14 cellular contexts compared by ENCODE assay signal in genomic region chr1:6378096-6378746, GRCh38. TPM values are rescaled to one million over a fixed set of nuclear protein-coding genes. Genes with fewer than 3 reads are reported as not detected.
DNase-seq lines count a peak whose midpoint lies in the region; ATAC-seq and TF ChIP-seq lines count a peak whose summit lies in the region.
"Had no signal": no experiment of that assay in that cellular context is flagged by ENCODE, and none has a peak within 500 bp of the region (broad histone marks: within the 10 kb centered on the region; RNA-seq: fewer than 3 reads in every experiment).

No MANE protein-coding gene starts in this region.

- TF ChIP-seq CTCF in BE2C (IDR thresholded peaks at IDR 0.05; ENCODE audit: low read depth, low read length) = peak; percentile 51
- peak; percentile 32 to 48 (median 48); a peak in 5 of 6 replicates for TF ChIP-seq CTCF in HCT116 (IDR thresholded peaks at IDR 0.05 in 2 of 3, conservative IDR thresholded peaks at IDR 0.05 in 1 of 3; ENCODE audit: borderline replicate concordance in 1 of 3, insufficient read depth in 1 of 3, low read depth in 2 of 3, low read length in 2 of 3)
- peak; percentile 36; the same call in 1 of the 2 replicates for TF ChIP-seq CTCF in PC-3 (conservative IDR thresholded peaks at IDR 0.05; ENCODE audit: low read depth, low read length)
- no peak for TF ChIP-seq CTCF in CD8-positive, alpha-beta T cell (IDR thresholded peaks at IDR 0.05)

- no peaks in the 10 kb centered on the region; the same call in 1 of the 2 replicates for H3K4me1 ChIP-seq in BE2C
- peaks cover 13 to 19% of the 10 kb centered on the region in 2 experiments for H3K4me1 ChIP-seq in HCT116 (ENCODE audit: control insufficient read depth in 1 of 2, insufficient read depth in 2 of 2, low read length in 2 of 2)
- H3K4me1 ChIP-seq in PC-3 (ENCODE audit: insufficient read depth, low read length) = no peaks in the 10 kb centered on the region
- peaks cover 4% of the 10 kb centered on the region for H3K4me1 ChIP-seq in CD8-positive, alpha-beta T cell (ENCODE audit: insufficient read depth, low read length)
- H3K4me1 ChIP-seq: parathyroid adenoma had no signal

- peak overlapping the region; percentile 31; the same call in 1 of the 2 replicates for H3K27ac ChIP-seq in HCT116 (ENCODE audit: low read depth, low read length)
- no peak overlapping the region for H3K27ac ChIP-seq in PC-3 (ENCODE audit: low read length)
- H3K27ac ChIP-seq in CD8-positive, alpha-beta T cell (ENCODE audit: low read depth, low read length) = no peak overlapping the region
- H3K27ac ChIP-seq: parathyroid adenoma had no signal

- H2AFZ ChIP-seq in HCT116 (ENCODE audit: low read depth, low read length, poor library complexity, severe bottlenecking) = no peak overlapping the region
- H2AFZ ChIP-seq in PC-3 (ENCODE audit: low read length) = no peak overlapping the region
- H2AFZ ChIP-seq: parathyroid adenoma had no signal

- no peaks in the 10 kb centered on the region; the same call in 1 of the 2 replicates for H4K20me1 ChIP-seq in HCT116 (ENCODE audit: insufficient read depth)
- peaks cover 23% of the 10 kb centered on the region; the same call in 1 of the 2 replicates for H4K20me1 ChIP-seq in PC-3 (ENCODE audit: low read length)

- H3K79me2 ChIP-seq in HCT116 (ENCODE audit: insufficient read depth, low read length) (peaks cover 87% of the 10 kb centered on the region), PC-3 (ENCODE audit: low read length) (peaks cover 87% of the 10 kb centered on the region)
- H3K79me2 ChIP-seq: parathyroid adenoma had no signal

- no peaks in the 10 kb centered on the region for H3K9me3 Mint-ChIP-seq in CD8-positive, alpha-beta T cell

- no peaks in the 10 kb centered on the region for H3F3A ChIP-seq in PC-3 (ENCODE audit: low read length, unreplicated experiment)

- peak; percentile 72 for DNase-seq in BE2C
- no peak for DNase-seq in HCT116 (ENCODE audit: low read depth, low spot score)
- DNase-seq in PC-3 = no peak
- DNase-seq in erythroblast (lab: John Stamatoyannopoulos, UW) = peak; percentile 26 to 34
- no peak for DNase-seq in CD8-positive, alpha-beta T cell
- no peak for DNase-seq in nucleus accumbens (lab: John Stamatoyannopoulos, UW)
- DNase-seq in GM03348 (ENCODE audit: low spot score) = no peak
- DNase-seq: AML-193; GF-D8; stimulated activated naive B cell treated with anti-CD40 and anti-IgM and Interleukin-4, amounts not matched to agents 10 μg/mL and 1 μg/mL and 100 μg/mL, for 72 hours had no signal

- H3K4me2 ChIP-seq in HCT116 (ENCODE audit: low read length) (peak overlapping the region; percentile 43), PC-3 (ENCODE audit: low read length) (no peak overlapping the region)

- H3K27me3 ChIP-seq in BE2C (no peaks in the 10 kb centered on the region), HCT116 (ENCODE audit: insufficient read depth, low read length) (no peaks in the 10 kb centered on the region), PC-3 (ENCODE audit: low read length) (no peaks in the 10 kb centered on the region)
- H3K27me3 ChIP-seq in CD8-positive, alpha-beta T cell (ENCODE audit: insufficient read depth, low read length) = no peaks in the 10 kb centered on the region

- H3K4me3 ChIP-seq in BE2C (ENCODE audit: low read depth, low read length) (no peak overlapping the region), HCT116 (replicated peaks in 1 of 2; ENCODE audit: low read depth in 1 of 2, low read length in 2 of 2) (no peak overlapping the region), PC-3 (ENCODE audit: low read length) (no peak overlapping the region)
- H3K4me3 ChIP-seq in CD8-positive, alpha-beta T cell (ENCODE audit: low read depth, low read length) = no peak overlapping the region

- CTCF ChIA-PET in HCT116 (lab: Charles Lee) = interaction anchor here (0.7 to 2.4 kb wide), 3 partner anchors 15 to 45 kb away, joined by 3 to 8 read pairs (median 4); no protein-coding TSS in a partner anchor
- CTCF ChIA-PET in PC-3 (lab: Charles Lee) = no interaction called here
- CTCF ChIA-PET in CD8-positive, alpha-beta T cell (lab: Charles Lee) = interaction anchor here (1.8 kb wide), 1 partner anchor 132 kb away, joined by 5 read pairs; no protein-coding TSS in a partner anchor

- H3K36me3 Mint-ChIP-seq in CD8-positive, alpha-beta T cell = no peaks in the 10 kb centered on the region

- no peak overlapping the region for H3K27ac Mint-ChIP-seq in CD8-positive, alpha-beta T cell
- H3K27ac Mint-ChIP-seq: mesothelial cell of epicardium; stimulated activated naive B cell treated with anti-CD40 and anti-IgM and Interleukin-4, amounts not matched to agents 10 μg/mL and 1 μg/mL and 100 μg/mL, for 72 hours had no signal

- H3K27me3 Mint-ChIP-seq in CD8-positive, alpha-beta T cell (ENCODE audit: low read depth) = no peaks in the 10 kb centered on the region
- H3K27me3 Mint-ChIP-seq: stimulated activated naive B cell treated with anti-CD40 and anti-IgM and Interleukin-4, amounts not matched to agents 10 μg/mL and 1 μg/mL and 100 μg/mL, for 72 hours had no signal

- RAD21 ChIA-PET in HCT116 (lab: Charles Lee; ENCODE audit: low non-redundant PET in 1 of 2, low total read pairs in 2 of 2, uncharacterized antibody in 2 of 2, unreplicated experiment in 2 of 2) = interaction anchor here in 1 of 2 experiments (0.6 to 1.4 kb wide), 2 partner anchors 11 to 15 kb away, joined by 3 read pairs; partner anchors contain the start of gene ACOT7

- TF ChIP-seq POLR2A in HCT116 (IDR thresholded peaks at IDR 0.05; ENCODE audit: borderline replicate concordance, extremely low read depth, insufficient read depth, insufficient read length) (no peak), erythroblast (IDR thresholded peaks at IDR 0.05; ENCODE audit: low read length) (no peak)

- H3K9ac ChIP-seq in HCT116 (ENCODE audit: low read length) = 0 out of 2 replicates have a peak overlapping the region, but pooled peaks have one; percentile 19
- H3K9ac ChIP-seq in PC-3 (ENCODE audit: low read length) = no peak overlapping the region
- H3K9ac ChIP-seq: parathyroid adenoma had no signal

- BruUV-seq in HCT116 (replicated peaks; lab: Mats Ljungman, UMichigan) (no TSS peak), PC-3 (replicated peaks; lab: Mats Ljungman, UMichigan) (no TSS peak)

- H3K9me3 ChIP-seq in BE2C (no peaks in the 10 kb centered on the region), HCT116 (ENCODE audit: control insufficient read depth in 1 of 2, insufficient read depth in 1 of 2, low read depth in 1 of 2, low read length in 2 of 2) (no peaks in the 10 kb centered on the region), PC-3 (ENCODE audit: low read length) (no peaks in the 10 kb centered on the region)
- H3K9me3 ChIP-seq in CD8-positive, alpha-beta T cell (ENCODE audit: low read length) = no peaks in the 10 kb centered on the region

- no peak; the same call in 1 of the 2 replicates for TF ChIP-seq RAD21 in HCT116 (IDR thresholded peaks at IDR 0.05; ENCODE audit: low read depth)

- no peak overlapping the region for H3K4me3 Mint-ChIP-seq in CD8-positive, alpha-beta T cell
- H3K4me3 Mint-ChIP-seq: mesothelial cell of epicardium; stimulated activated naive B cell treated with anti-CD40 and anti-IgM and Interleukin-4, amounts not matched to agents 10 μg/mL and 1 μg/mL and 100 μg/mL, for 72 hours had no signal

- H3K9me2 ChIP-seq in HCT116 (ENCODE audit: insufficient read depth) = no peaks in the 10 kb centered on the region
- H3K9me2 ChIP-seq in PC-3 (replicated peaks; ENCODE audit: low read length) = no peaks in the 10 kb centered on the region

- no peaks in the 10 kb centered on the region for H3K4me1 Mint-ChIP-seq in CD8-positive, alpha-beta T cell (ENCODE audit: low read depth)
- H3K4me1 Mint-ChIP-seq: mesothelial cell of epicardium; stimulated activated naive B cell treated with anti-CD40 and anti-IgM and Interleukin-4, amounts not matched to agents 10 μg/mL and 1 μg/mL and 100 μg/mL, for 72 hours had no signal

- ATAC-seq in HCT116 (peak; percentile 94), PC-3 (peak; percentile 51; the same call in 1 of the 2 replicates), GM18873 (IDR thresholded peaks at IDR 0.05; ENCODE audit: low FRiP score, unreplicated experiment) (no peak)
- no peak for ATAC-seq in CD8-positive, alpha-beta T cell
- ATAC-seq: stimulated activated naive B cell treated with anti-CD40 and anti-IgM and Interleukin-4, amounts not matched to agents 10 μg/mL and 1 μg/mL and 100 μg/mL, for 72 hours had no signal

- POLR2A ChIA-PET in HCT116 (lab: Charles Lee) = no interaction called here
- POLR2A ChIA-PET in PC-3 (lab: Charles Lee; ENCODE audit: unreplicated experiment) = no interaction called here
- POLR2A ChIA-PET in CD8-positive, alpha-beta T cell (lab: Charles Lee) = no interaction called here

- H3K36me3 ChIP-seq in BE2C (no peaks in the 10 kb centered on the region), HCT116 (ENCODE audit: control insufficient read depth in 1 of 2, insufficient read depth in 2 of 2, low read length in 2 of 2) (no peaks in the 10 kb centered on the region), PC-3 (ENCODE audit: low read depth, low read length) (no peaks in the 10 kb centered on the region)
- H3K36me3 ChIP-seq in CD8-positive, alpha-beta T cell (ENCODE audit: insufficient read depth, low read length) = no peaks in the 10 kb centered on the region

- intact Hi-C loops in HCT116 (cut with micrococcal nuclease) = no loop called here
- intact Hi-C loops in PC-3 (cut with micrococcal nuclease) = no loop called here
- intact Hi-C loops in CD8-positive, alpha-beta T cell (cut with DNase I, micrococcal nuclease) = no loop called here

TF ChIP-seq in HCT116, 20 proteins besides CTCF, POLR2A, EP300 and RAD21 (continues in another document):
- no peak for TF ChIP-seq EGR1 (IDR thresholded peaks at IDR 0.05; ENCODE audit: low read depth)
- TF ChIP-seq SIN3A (IDR thresholded peaks at IDR 0.05; ENCODE audit: low read depth) = no peak
- no peak for TF ChIP-seq SP1 (IDR thresholded peaks at IDR 0.05; ENCODE audit: low read depth)
- TF ChIP-seq SRF (IDR thresholded peaks at IDR 0.05; ENCODE audit: low read depth) = no peak
- no peak for TF ChIP-seq EZH2phosphoT487 (IDR thresholded peaks at IDR 0.05; ENCODE audit: borderline replicate concordance)
- TF ChIP-seq FOSL1 (IDR thresholded peaks at IDR 0.05; ENCODE audit: low read depth) = no peak

RNA-seq across cellular contexts. Expression of gene ACOT7, which starts 15.3 kb away (rescaled TPM):
- polyA plus RNA-seq in BE2C (2012; ENCODE audit: insufficient read depth, insufficient read length, low read depth) = 143 TPM
- total RNA-seq in HCT116 (2021; ENCODE audit: unreplicated experiment) (162 TPM), PC-3 (2014; rRNA removed) (164 and 165 TPM in 2 replicates)
- polyA plus RNA-seq in HCT116 (2012) = 206 TPM in 2 replicates
- total RNA-seq in CD8-positive, alpha-beta T cell = 1 to 10 TPM; 2.8 to 3.1 TPM

RNA-seq across cellular contexts. Expression of gene HES2, which starts 41.5 kb away (rescaled TPM):
- not detected for polyA plus RNA-seq in BE2C (2012; ENCODE audit: insufficient read depth, insufficient read length, low read depth)
- total RNA-seq in HCT116 (2021; ENCODE audit: unreplicated experiment) (8.4 TPM), PC-3 (2014; rRNA removed) (41.0 and 42.9 TPM in 2 replicates)
- polyA plus RNA-seq in HCT116 (2012) = 7.9 and 9.6 TPM in 2 replicates
- not detected for total RNA-seq in CD8-positive, alpha-beta T cell
- polyA plus RNA-seq: fibroblast of lung had no signal

RNA-seq across cellular contexts. Expression of gene ESPN, which starts 46.4 kb away (rescaled TPM):
- polyA plus RNA-seq in BE2C (2012; ENCODE audit: insufficient read depth, insufficient read length, low read depth) = not detected
- total RNA-seq in HCT116 (2021; ENCODE audit: unreplicated experiment) (114 TPM), PC-3 (2014; rRNA removed) (11.1 and 14.1 TPM in 2 replicates)
- 112 and 113 TPM in 2 replicates for polyA plus RNA-seq in HCT116 (2012)
- total RNA-seq in CD8-positive, alpha-beta T cell = 1 to 10 TPM; 2.7 to 5.5 TPM
- total RNA-seq: fibroblast of lung had no signal
- polyA plus RNA-seq: fibroblast of lung had no signal

Comparison
In these comparisons a context has a peak if more than half of its experiments do, and no peak if none do; other contexts are left out.
1. DNase-seq: peak in BE2C (single experiment) and erythroblast (2 of 2); none in HCT116 (single experiment), PC-3 (single experiment), CD8-positive, alpha-beta T cell (0 of 7), nucleus accumbens (0 of 56) and GM03348 (single experiment).
2. ATAC-seq: peak in HCT116 (single experiment) and PC-3 (single experiment); none in CD8-positive, alpha-beta T cell (single experiment) and GM18873 (single experiment).
3. RNA of gene ACOT7, which starts 15.3 kb away (total RNA-seq): 164 to 165 TPM in PC-3 and 162 TPM in HCT116 (single experiment); 2.8 to 3.1 TPM in CD8-positive, alpha-beta T cell; every median in the first group is over 10 times any median in the second.